Comparison of ENCODE assay signal across 8 cellular contexts in the genomic region with DNA sequence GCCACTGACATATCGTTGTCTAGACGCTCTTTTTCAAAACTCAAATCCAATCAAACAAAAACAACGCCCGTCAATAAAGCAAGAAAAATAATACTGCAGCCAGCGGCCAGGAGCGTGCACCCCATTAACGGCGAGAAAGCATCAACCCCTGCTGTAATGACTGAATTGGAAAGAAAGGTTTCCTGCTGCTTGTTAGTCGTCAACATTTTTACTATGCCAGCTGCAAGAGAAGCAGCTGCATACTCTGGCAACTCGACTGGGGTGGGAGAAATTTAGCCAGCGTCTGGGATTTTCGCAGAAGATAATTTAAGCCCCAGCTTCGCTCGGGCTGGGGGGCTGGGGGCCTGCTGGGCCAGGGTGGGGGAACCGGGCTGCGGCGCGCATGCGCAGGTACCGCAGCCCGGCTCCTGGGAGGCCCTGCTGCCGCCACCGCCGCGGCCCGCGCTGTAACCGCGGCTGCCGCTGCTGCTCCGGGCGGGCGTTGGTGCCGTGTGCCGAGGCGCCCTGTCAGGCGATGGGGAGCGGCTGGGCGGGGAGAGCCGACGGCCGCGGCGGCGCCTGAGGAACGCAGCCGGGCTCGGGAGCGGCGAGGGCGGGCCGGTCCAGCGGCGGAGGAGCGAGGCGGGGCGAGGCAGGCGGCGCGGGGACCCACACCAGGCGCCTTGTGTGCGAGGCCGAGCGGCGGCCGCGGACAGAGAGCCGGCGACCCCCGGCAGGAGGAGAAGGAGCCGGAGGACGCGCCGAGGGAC. TPM values are rescaled to one million over a fixed set of nuclear protein-coding genes. Genes with fewer than 3 reads are reported as not detected.
DNase-seq lines count a peak whose midpoint lies in the region; ATAC-seq and TF ChIP-seq lines count a peak whose summit lies in the region.

No MANE protein-coding gene starts in this region.

- H3K4me3 ChIP-seq in AG09309 (ENCODE audit: control insufficient read depth, low read depth, low read length), result peak overlapping the region; percentile 100

- intact Hi-C loops in activated CD4-positive, alpha-beta T cell treated with anti-CD3 and anti-CD28 coated beads for 36 hours (cut with DNase I, micrococcal nuclease), result loop anchor here (1.0 to 10.0 kb wide), 11 partner anchors 8 to 1469 kb away; a partner anchor contains a TSS

- CTCF ChIA-PET in activated CD4-positive, alpha-beta T cell treated with anti-CD3 and anti-CD28 coated beads for 36 hours (lab: Charles Lee), result interaction anchor here (0.6 kb wide), 1 partner anchor 29 kb away, joined by 4 read pairs; no protein-coding TSS in a partner anchor

- peaks cover 7% of the 10 kb centered on the region for H3K36me3 Mint-ChIP-seq in activated CD4-positive, alpha-beta T cell treated with anti-CD3 and anti-CD28 coated beads for 36 hours (ENCODE audit: low read depth)

- ATAC-seq in HG03159 (IDR thresholded peaks at IDR 0.05; ENCODE audit: unreplicated experiment) (peak; percentile 49), left lobe of liver (peak; percentile 79)
- ATAC-seq in activated CD4-positive, alpha-beta T cell treated with anti-CD3 and anti-CD28 coated beads for 36 hours, result peak; percentile 53

- H3K9me3 Mint-ChIP-seq in activated CD4-positive, alpha-beta T cell treated with anti-CD3 and anti-CD28 coated beads for 36 hours (ENCODE audit: low read depth), result no peaks in the 10 kb centered on the region

- peak; percentile 82 for TF ChIP-seq POLR2A in GM18951 (IDR thresholded peaks at IDR 0.05; ENCODE audit: extremely low read depth, insufficient read depth, insufficient read length)

- H3K27me3 Mint-ChIP-seq in activated CD4-positive, alpha-beta T cell treated with anti-CD3 and anti-CD28 coated beads for 36 hours, result no peaks in the 10 kb centered on the region

- DNase-seq in AG09309 (ENCODE audit: low read depth) (peak; percentile 31), NCI-H446 (lab: John Stamatoyannopoulos, UW) (peak; percentile 43 to 72), left lobe of liver (ENCODE audit: low spot score) (peak; percentile 77)
- peak; percentile 79 for DNase-seq in activated CD4-positive, alpha-beta T cell treated with anti-CD3 and anti-CD28 coated beads for 36 hours
- DNase-seq in stimulated activated CD4-positive, alpha-beta T cell treated with anti-CD3 and anti-CD28 coated beads, Interleukin-1b, Interleukin-23, amount 100 ng/mL, for 48 hours, result peak; percentile 60

- peak overlapping the region; percentile 87 for H3K4me3 Mint-ChIP-seq in activated CD4-positive, alpha-beta T cell treated with anti-CD3 and anti-CD28 coated beads for 36 hours

- H3K27ac ChIP-seq in cingulate gyrus (ENCODE audit: low read depth, low read length), result peak overlapping the region; percentile 88

- H3K27ac Mint-ChIP-seq in activated CD4-positive, alpha-beta T cell treated with anti-CD3 and anti-CD28 coated beads for 36 hours, result peak overlapping the region; percentile 98

- no peak for TF ChIP-seq CTCF in AG09309 (IDR thresholded peaks at IDR 0.05; ENCODE audit: control insufficient read depth, insufficient read depth, low read depth, low read length, missing control alignments)

- in situ Hi-C loops in GM18951 (cut with MboI; ENCODE audit: low sequenced_read_pairs, unreplicated experiment), result no loop called here

- POLR2A ChIA-PET in activated CD4-positive, alpha-beta T cell treated with anti-CD3 and anti-CD28 coated beads for 36 hours (lab: Charles Lee), result interaction anchor here (0.6 to 0.7 kb wide), 2 partner anchors 352 to 364 kb away, joined by 3 read pairs; no protein-coding TSS in a partner anchor

- peaks cover 29% of the 10 kb centered on the region for H3K4me1 Mint-ChIP-seq in activated CD4-positive, alpha-beta T cell treated with anti-CD3 and anti-CD28 coated beads for 36 hours

RNA-seq across cellular contexts. Expression of a gene that starts 0.7 kb away (rescaled TPM):
- 10 to 100 TPM; 14.4 to 15.0 TPM for total RNA-seq in activated CD4-positive, alpha-beta T cell treated with anti-CD3 and anti-CD28 coated beads for 36 hours
- 3.7 TPM for total RNA-seq in left lobe of liver

Comparison
In these comparisons a context has a peak if more than half of its experiments do, and no peak if none do; other contexts are left out.
1. Peak in every context shown above with its lines: DNase-seq, ATAC-seq, H3K4me3 ChIP-seq and H3K27ac ChIP-seq.